19 cellular contexts compared by ENCODE assay signal in the genomic region with DNA sequence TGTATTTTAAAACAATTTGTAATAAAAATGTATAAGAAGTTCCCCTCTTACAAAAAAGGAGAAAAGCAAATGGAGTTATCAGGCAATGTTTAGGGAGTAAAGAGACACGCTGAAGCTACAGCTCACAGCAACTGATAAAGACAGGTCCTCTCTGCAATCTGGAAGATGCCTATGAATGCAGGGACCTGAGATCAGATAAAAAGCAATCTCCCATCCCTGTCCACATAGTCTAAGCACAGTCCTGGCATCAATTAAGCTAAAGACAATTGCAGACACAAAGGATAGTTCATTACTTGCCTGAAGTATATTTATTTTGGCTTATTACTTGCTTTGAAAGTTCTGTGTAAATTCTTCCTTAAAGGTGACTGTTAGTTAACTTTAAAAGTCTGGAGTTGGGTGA. TPM values are rescaled to one million over a fixed set of nuclear protein-coding genes. Genes with fewer than 3 reads are reported as not detected.
DNase-seq lines count a peak whose midpoint lies in the region; ATAC-seq and TF ChIP-seq lines count a peak whose summit lies in the region.
"Had no signal": no experiment of that assay in that cellular context is flagged by ENCODE, and none has a peak within 500 bp of the region (broad histone marks: within the 10 kb centered on the region; RNA-seq: fewer than 3 reads in every experiment).

No MANE protein-coding gene starts in this region.

- ATAC-seq in DND-41 (ENCODE audit: insufficient read depth, low read depth) (no peak), naive B cell (ENCODE audit: low read depth in 2 of 2) (no peak), HG03457 (IDR thresholded peaks at IDR 0.05; ENCODE audit: unreplicated experiment) (no peak)
- ATAC-seq: Panc1, Right ventricle myocardium inferior had no signal

- peaks cover 59% of the 10 kb centered on the region for H3F3A ChIP-seq in MM.1S (ENCODE audit: insufficient read depth, low read length)

- peak overlapping the region in 4 of 8 donors; percentile 23 to 68 (median 46) for H3K4me3 Mint-ChIP-seq in naive B cell

- H4K20me1 ChIP-seq in DND-41 (ENCODE audit: insufficient read depth, low read length) (peaks cover 41% of the 10 kb centered on the region), MM.1S (ENCODE audit: insufficient read depth, low read length) (no peaks in the 10 kb centered on the region)

- DNase-seq in DND-41 (no peak), MM.1S (no peak), naive B cell (no peak), SHP77 (lab: John Stamatoyannopoulos, UW) (no peak)
- DNase-seq in activated CD4-positive, alpha-beta T cell treated with anti-CD3 and anti-CD28 coated beads, Interleukin-2, amount 50 U/mL, for 4 hours = no peak
- DNase-seq in stimulated activated CD4-positive, alpha-beta T cell treated with anti-CD3 and anti-CD28 coated beads, Interleukin-4, amount 100 ng/mL, for 24 hours = no peak
- DNase-seq: C1 segment of cervical spinal cord, GM23248, NCI-H1417 treated with DMSO at 0.1 percent for 48 hours, NCI-H187 treated with DMSO at 0.1 percent for 48 hours, NCI-H226, NCI-H524, T-helper 1 cell had no signal

- H2AFZ ChIP-seq in DND-41 (ENCODE audit: low read depth, low read length) = no peak overlapping the region
- H2AFZ ChIP-seq in MM.1S (ENCODE audit: low read length) = no peak overlapping the region
- H2AFZ ChIP-seq: GM23248 had no signal

- H3K9me3 ChIP-seq in DND-41 (ENCODE audit: insufficient read depth, low read length, severe bottlenecking) (no peaks in the 10 kb centered on the region), MM.1S (replicated peaks; ENCODE audit: insufficient read depth, low read length) (no peaks in the 10 kb centered on the region)
- H3K9me3 ChIP-seq: HAP-1 had no signal

- peaks cover 40 to 41% (median 40%) of the 10 kb centered on the region in 3 donors for H3K4me1 Mint-ChIP-seq in naive B cell

- H3K9me2 ChIP-seq in MM.1S (replicated peaks; ENCODE audit: insufficient read depth, low read length) = no peaks in the 10 kb centered on the region

- H3K36me3 Mint-ChIP-seq in naive B cell = no peaks in the 10 kb centered on the region

- peaks cover 24% of the 10 kb centered on the region for H3K4me1 ChIP-seq in DND-41 (ENCODE audit: insufficient read depth, low read length)
- H3K4me1 ChIP-seq in MM.1S (ENCODE audit: low read length) = peaks cover 49% of the 10 kb centered on the region

- H3K79me2 ChIP-seq in DND-41 (ENCODE audit: insufficient read depth, low read length) (peaks cover 93% of the 10 kb centered on the region), MM.1S (ENCODE audit: low read length) (peaks cover 99% of the 10 kb centered on the region)

- H3K27me3 Mint-ChIP-seq in naive B cell = no peaks in the 10 kb centered on the region

- H3K27me3 ChIP-seq in DND-41 (ENCODE audit: insufficient read depth, low read length, poor library complexity) = no peaks in the 10 kb centered on the region
- no peaks in the 10 kb centered on the region for H3K27me3 ChIP-seq in MM.1S (replicated peaks; ENCODE audit: insufficient read depth, low read length)

- H3K27ac Mint-ChIP-seq in naive B cell = peak overlapping the region in 5 of 6 donors; percentile 13 to 68 (median 59)

- H3K4me2 ChIP-seq in DND-41 (ENCODE audit: insufficient read depth, low read length) = peak overlapping the region; percentile 21; the same call in 1 of the 2 replicates
- H3K4me2 ChIP-seq in MM.1S (ENCODE audit: low read depth, low read length) = peak overlapping the region; percentile 68

- TF ChIP-seq CTCF in DND-41 (IDR thresholded peaks at IDR 0.05; ENCODE audit: borderline replicate concordance, extremely low read depth, low read length, poor library complexity, severe bottlenecking) (no peak), MM.1S (IDR thresholded peaks at IDR 0.05; ENCODE audit: low read length) (no peak), VCaP (conservative IDR thresholded peaks at IDR 0.05) (no peak)

- H3K27ac ChIP-seq in DND-41 (ENCODE audit: low read length) (no peak overlapping the region), MM.1S (ENCODE audit: low read length) (no peak overlapping the region; the same call in 1 of the 2 replicates), VCaP (peak overlapping the region; percentile 27)
- H3K27ac ChIP-seq: GM23248, SK-N-MC had no signal

- H3K4me3 ChIP-seq in DND-41 (ENCODE audit: low read depth in 1 of 2, low read length in 2 of 2) (no peak overlapping the region), MM.1S (ENCODE audit: low read length) (peak overlapping the region; percentile 58; the same call in 1 of the 2 replicates)
- H3K4me3 ChIP-seq: GM23248, HAP-1, SK-N-MC had no signal

- H3K36me3 ChIP-seq in DND-41 (ENCODE audit: insufficient read depth, low read length) (peaks cover 9% of the 10 kb centered on the region; the same call in 1 of the 2 replicates), MM.1S (replicated peaks; ENCODE audit: insufficient read depth, low read length) (no peaks in the 10 kb centered on the region)
- H3K36me3 ChIP-seq: HAP-1 had no signal

- no peak overlapping the region for H3K9ac ChIP-seq in DND-41 (ENCODE audit: low read depth, low read length)
- H3K9ac ChIP-seq in MM.1S (ENCODE audit: low read length) = no peak overlapping the region; the same call in 1 of the 2 replicates
- H3K9ac ChIP-seq: GM23248 had no signal

- no peaks in the 10 kb centered on the region for H3K9me3 Mint-ChIP-seq in naive B cell

RNA-seq across cellular contexts. Expression of gene EIF2AK3, which starts 5.0 kb away (rescaled TPM):
- 10 to 100 TPM; 10.5 to 60.1 (median 17.9) TPM for polyA plus RNA-seq in naive B cell (ENCODE audit: low read depth in 6 of 6)
